In genomic region chr14:75279739-75280447, GRCh38 we compare ENCODE assay signal across 8 cellular contexts. TPM values are rescaled to one million over a fixed set of nuclear protein-coding genes. Genes with fewer than 3 reads are reported as not detected.
DNase-seq lines count a peak whose midpoint lies in the region; ATAC-seq and TF ChIP-seq lines count a peak whose summit lies in the region.

No MANE protein-coding gene starts in this region.

- WGBS in mammary epithelial cell (ENCODE audit: low coverage, missing lambda C conversion rate): 5% methylated on average over 12 of the region's 27 CpGs
- WGBS in thymus: 24% methylated on average over 27 of the region's 27 CpGs

- H3K79me2 ChIP-seq in mammary epithelial cell (ENCODE audit: insufficient read depth, low read length): peaks cover 31% of the 10 kb centered on the region

- H3K36me3 Mint-ChIP-seq in activated naive CD4-positive, alpha-beta T cell treated with anti-CD3 and anti-CD28 coated beads for 36 hours (ENCODE audit: low read depth): peaks cover 25% of the 10 kb centered on the region

- intact Hi-C loops in activated naive CD4-positive, alpha-beta T cell treated with anti-CD3 and anti-CD28 coated beads for 36 hours (cut with micrococcal nuclease): loop anchor here (1.0 kb wide), 1 partner anchor 50 kb away; no protein-coding TSS in a partner anchor
- intact Hi-C loops in mammary epithelial cell (cut with micrococcal nuclease) (loop anchor here (5.0 kb wide), 2 partner anchors 38 to 133 kb away; no protein-coding TSS in a partner anchor), left lung (cut with DNase I) (no loop called here)

- H3K27me3 Mint-ChIP-seq in activated naive CD4-positive, alpha-beta T cell treated with anti-CD3 and anti-CD28 coated beads for 36 hours (ENCODE audit: low read depth): peaks cover 16% of the 10 kb centered on the region

- peaks cover 26% of the 10 kb centered on the region for H3K4me1 Mint-ChIP-seq in activated naive CD4-positive, alpha-beta T cell treated with anti-CD3 and anti-CD28 coated beads for 36 hours (ENCODE audit: low read depth)

- no peaks in the 10 kb centered on the region for H3K9me3 Mint-ChIP-seq in activated naive CD4-positive, alpha-beta T cell treated with anti-CD3 and anti-CD28 coated beads for 36 hours

- peak overlapping the region; percentile 93 for H3K4me3 Mint-ChIP-seq in activated naive CD4-positive, alpha-beta T cell treated with anti-CD3 and anti-CD28 coated beads for 36 hours

- DNase-seq in activated naive CD4-positive, alpha-beta T cell treated with anti-CD3 and anti-CD28 coated beads for 36 hours: no peak
- DNase-seq in activated naive CD4-positive, alpha-beta T cell treated with Interleukin-2 at 50 U/mL for 16 hours: no peak
- peak; percentile 11 for DNase-seq in mammary epithelial cell
- peak; percentile 51 to 82 for DNase-seq in left lung
- no peak for DNase-seq in DMS153 treated with DMSO at 0.1 percent for 48 hours (lab: John Stamatoyannopoulos, UW; ENCODE audit: unreplicated experiment)
- no peak for DNase-seq in NCI-H82 treated with DMSO at 0.1 percent for 48 hours (lab: John Stamatoyannopoulos, UW; ENCODE audit: unreplicated experiment)

- no peaks in the 10 kb centered on the region for H3K9me3 ChIP-seq in mammary epithelial cell (replicated peaks; ENCODE audit: insufficient read depth, low read length)
- H3K9me3 ChIP-seq in left lung: no peaks in the 10 kb centered on the region
- no peaks in the 10 kb centered on the region for H3K9me3 ChIP-seq in thymus (ENCODE audit: control insufficient read depth)

- peak overlapping the region; percentile 97 for H3K27ac ChIP-seq in mammary epithelial cell (ENCODE audit: insufficient read depth, low read depth, low read length)
- peak overlapping the region; percentile 99 to 100 for H3K27ac ChIP-seq in left lung
- no peak overlapping the region for H3K27ac ChIP-seq in thymus (ENCODE audit: low read depth)

- CTCF ChIA-PET in activated naive CD4-positive, alpha-beta T cell treated with anti-CD3 and anti-CD28 coated beads for 36 hours (lab: Charles Lee): interaction anchor here (0.6 to 2.8 kb wide), 3 partner anchors 12 to 122 kb away, joined by 3 to 14 read pairs (median 4); no protein-coding TSS in a partner anchor
- CTCF ChIA-PET in mammary epithelial cell (lab: Charles Lee; ENCODE audit: low non-redundant PET): no interaction called here

- peaks cover 8% of the 10 kb centered on the region for H4K20me1 ChIP-seq in mammary epithelial cell (ENCODE audit: insufficient read depth, low read length)

- peaks cover 16% of the 10 kb centered on the region for H3K36me3 ChIP-seq in mammary epithelial cell (ENCODE audit: insufficient read depth, low read length)
- H3K36me3 ChIP-seq in left lung: peaks cover 0 to 31% of the 10 kb centered on the region in 2 donors
- H3K36me3 ChIP-seq in thymus (ENCODE audit: control insufficient read depth, insufficient read depth): peaks cover 16% of the 10 kb centered on the region

- H2AFZ ChIP-seq in mammary epithelial cell (ENCODE audit: low read depth, low read length): no peak overlapping the region

- H3K27me3 ChIP-seq in mammary epithelial cell (ENCODE audit: insufficient read depth, low read length): no peaks in the 10 kb centered on the region
- H3K27me3 ChIP-seq in left lung: no peaks in the 10 kb centered on the region
- H3K27me3 ChIP-seq in thymus (ENCODE audit: control insufficient read depth, insufficient read depth): peaks cover 31% of the 10 kb centered on the region

- BruUV-seq in mammary epithelial cell (replicated peaks; lab: Mats Ljungman, UMichigan): no TSS peak

- in situ Hi-C loops in mammary epithelial cell (cut with MboI; ENCODE audit: low sequenced_read_pairs in 2 of 2): no loop called here

- TF ChIP-seq CTCF in mammary epithelial cell (conservative IDR thresholded peaks at IDR 0.05 in 1 of 2, IDR thresholded peaks at IDR 0.05 in 1 of 2; ENCODE audit: extremely low read depth in 1 of 2, insufficient read depth in 1 of 2, low read depth in 1 of 2, low read length in 2 of 2): no peak
- TF ChIP-seq CTCF in left lung (IDR thresholded peaks at IDR 0.05): no peak

- peak overlapping the region; percentile 93 for H3K4me2 ChIP-seq in mammary epithelial cell (ENCODE audit: insufficient read depth, low read depth, low read length)

- H3K4me1 ChIP-seq in mammary epithelial cell (ENCODE audit: insufficient read depth, low read length) (peaks cover 31% of the 10 kb centered on the region), left lung (peaks cover 29 to 74% of the 10 kb centered on the region in 2 donors), thymus (ENCODE audit: control insufficient read depth, insufficient read depth, low read length) (peaks cover 17% of the 10 kb centered on the region)

- dilution Hi-C loops in mammary epithelial cell (cut with HindIII; ENCODE audit: low sequenced_read_pairs): no loop called here

- H3K9ac ChIP-seq in mammary epithelial cell (ENCODE audit: insufficient read depth, low read length): peak overlapping the region; percentile 96

- ATAC-seq in left lung: no peak
- no peak for ATAC-seq in GM18907 (IDR thresholded peaks at IDR 0.05; ENCODE audit: unreplicated experiment)

- H3K4me3 ChIP-seq in mammary epithelial cell (replicated peaks in 1 of 3; ENCODE audit: insufficient read depth in 1 of 3, low read depth in 2 of 3, low read length in 3 of 3) (peak overlapping the region; percentile 66 to 96 (median 81)), left lung (peak overlapping the region; percentile 61 to 87), thymus (ENCODE audit: low read length) (peak overlapping the region; percentile 67)

- peak overlapping the region; percentile 46 for H3K27ac Mint-ChIP-seq in activated naive CD4-positive, alpha-beta T cell treated with anti-CD3 and anti-CD28 coated beads for 36 hours

RNA-seq across cellular contexts. Expression of gene FOS, which starts 1.3 kb away (rescaled TPM):
- total RNA-seq in activated naive CD4-positive, alpha-beta T cell treated with anti-CD3 and anti-CD28 coated beads for 36 hours: 10 to 100 TPM; 34.5 to 35.7 TPM
- 100 to 1,000 TPM in 1 of 2 donors, 10 to 100 TPM in 1; 78.5 to 204 TPM for total RNA-seq in mammary epithelial cell
- 89.9 TPM for polyA plus RNA-seq in mammary epithelial cell
- polyA minus RNA-seq in mammary epithelial cell: 233 TPM
- 100 to 1,000 TPM in 1 of 2 donors, 10 to 100 TPM in 1; 92.2 to 264 TPM for total RNA-seq in left lung
- polyA plus RNA-seq in thymus: 253 TPM

Comparison
In these comparisons a context has a peak if more than half of its experiments do, and no peak if none do; other contexts are left out.
1. DNase-seq: peak in mammary epithelial cell (single experiment) and left lung (2 of 2); none in activated naive CD4-positive, alpha-beta T cell treated with anti-CD3 and anti-CD28 coated beads for 36 hours (single experiment), activated naive CD4-positive, alpha-beta T cell treated with Interleukin-2 at 50 U/mL for 16 hours (single experiment), DMS153 treated with DMSO at 0.1 percent for 48 hours (single experiment) and NCI-H82 treated with DMSO at 0.1 percent for 48 hours (single experiment).
2. intact Hi-C loops: an anchor here in activated naive CD4-positive, alpha-beta T cell treated with anti-CD3 and anti-CD28 coated beads for 36 hours (1.0 kb wide) and mammary epithelial cell (5.0 kb wide); none called in left lung.
3. Peak in every context shown above with its lines, with median percentiles within 50 percentile points of each other: H3K4me3 ChIP-seq.